12 cellular contexts compared by ENCODE assay signal in the genomic region with DNA sequence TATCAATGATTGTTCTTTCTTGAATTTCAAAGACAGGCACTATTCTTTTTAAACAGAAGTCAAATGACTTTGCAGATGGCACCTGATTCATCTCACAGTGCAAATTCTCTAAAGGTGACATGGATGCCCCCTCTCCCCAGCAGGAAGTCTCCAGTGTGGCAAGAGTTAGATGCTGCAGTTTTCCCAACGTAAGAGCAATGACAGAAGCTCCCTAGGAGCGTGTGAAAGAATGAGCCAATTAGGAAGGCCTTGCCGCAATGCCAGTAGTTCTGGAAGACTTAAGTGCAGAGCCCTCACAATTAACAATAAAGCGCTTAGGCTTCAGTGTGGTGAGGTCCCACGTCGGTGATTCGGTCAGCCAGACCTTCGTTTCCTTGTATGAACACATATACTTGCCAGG.
DNase-seq lines count a peak whose midpoint lies in the region; TF ChIP-seq lines count a peak whose summit lies in the region.
"Had no signal": no experiment of that assay in that cellular context is flagged by ENCODE, and none has a peak within 500 bp of the region (broad histone marks: within the 10 kb centered on the region; RNA-seq: fewer than 3 reads in every experiment).

No MANE protein-coding gene starts in this region.

- no peak overlapping the region for H3K27ac Mint-ChIP-seq in HFFc6
- H3K27ac Mint-ChIP-seq: CD14-positive monocyte; CD4-positive, alpha-beta memory T cell had no signal

- H3K27me3 Mint-ChIP-seq in HFFc6 (ENCODE audit: insufficient read depth) = no peaks in the 10 kb centered on the region

- no peaks in the 10 kb centered on the region for H3K36me3 Mint-ChIP-seq in HFFc6 (ENCODE audit: low read depth)
- H3K36me3 Mint-ChIP-seq: CD14-positive monocyte; CD4-positive, alpha-beta memory T cell had no signal

- DNase-seq in NCI-H2227 (lab: John Stamatoyannopoulos, UW; ENCODE audit: unreplicated experiment) (peak; percentile 14), NCI-H2227 treated with DMSO at 0.1 percent for 48 hours (lab: John Stamatoyannopoulos, UW) (no peak), cerebellar cortex (ENCODE audit: low spot score) (peak; percentile 31), left kidney (ENCODE audit: low read depth, low spot score) (peak; percentile 4), HFFc6 (no peak)
- DNase-seq in activated CD8-positive, alpha-beta memory T cell treated with anti-CD3 and anti-CD28 coated beads for 24 hours = no peak
- no peak for DNase-seq in activated CD4-positive, alpha-beta T cell treated with anti-CD3 and anti-CD28 coated beads, Interleukin-2, amount 50 U/mL, for 4 hours
- DNase-seq in NK-92 treated with Interleukin-12 subunit alpha and Interleukin-12 subunit beta, amount 100 ng/mL, for 24 hours (lab: John Stamatoyannopoulos, UW) = no peak
- DNase-seq: Calu3; CD4-positive, alpha-beta memory T cell; DMS79 treated with DMSO at 0.1 percent for 48 hours had no signal

- no peaks in the 10 kb centered on the region for H3K9me3 Mint-ChIP-seq in HFFc6
- H3K9me3 Mint-ChIP-seq: CD4-positive, alpha-beta memory T cell had no signal

- no peak for TF ChIP-seq CTCF in HFFc6 (IDR thresholded peaks at IDR 0.05)

- H3K4me3 Mint-ChIP-seq in HFFc6 = no peak overlapping the region
- H3K4me3 Mint-ChIP-seq: CD14-positive monocyte; CD4-positive, alpha-beta memory T cell had no signal

- peaks cover 27% of the 10 kb centered on the region for H3K4me1 Mint-ChIP-seq in HFFc6 (ENCODE audit: low read depth)
- H3K4me1 Mint-ChIP-seq: CD14-positive monocyte had no signal

Comparison
In these comparisons a context has a peak if more than half of its experiments do, and no peak if none do; other contexts are left out.
1. DNase-seq: peak in NCI-H2227 (single experiment), cerebellar cortex (single experiment) and left kidney (single experiment); none in NCI-H2227 treated with DMSO at 0.1 percent for 48 hours (single experiment), activated CD8-positive, alpha-beta memory T cell treated with anti-CD3 and anti-CD28 coated beads for 24 hours (single experiment), activated CD4-positive, alpha-beta T cell treated with anti-CD3 and anti-CD28 coated beads, Interleukin-2, amount 50 U/mL, for 4 hours (0 of 2), NK-92 treated with Interleukin-12 subunit alpha and Interleukin-12 subunit beta, amount 100 ng/mL, for 24 hours (single experiment) and HFFc6 (single experiment).